Comparison of ENCODE assay signal across 18 cellular contexts in genomic region chr1:41051022-41051421, GRCh38. TPM values are rescaled to one million over a fixed set of nuclear protein-coding genes. Genes with fewer than 3 reads are reported as not detected.
DNase-seq lines count a peak whose midpoint lies in the region; ATAC-seq and TF ChIP-seq lines count a peak whose summit lies in the region.
"Had no signal": no experiment of that assay in that cellular context is flagged by ENCODE, and none has a peak within 500 bp of the region (broad histone marks: within the 10 kb centered on the region; RNA-seq: fewer than 3 reads in every experiment).

No MANE protein-coding gene starts in this region.

- H2AFZ ChIP-seq in osteoblast (ENCODE audit: low read length): no peak overlapping the region

- DNase-seq in ELR (ENCODE audit: low read depth) (peak; percentile 38), LNCaP clone FGC (ENCODE audit: low read depth) (peak; percentile 56), T-helper 17 cell (no peak), lung microvascular endothelial cell (ENCODE audit: low read depth in 2 of 2) (peak; percentile 31 to 37), osteoblast (ENCODE audit: insufficient read length, low spot score, missing footprints) (no peak), uterus (no peak), adrenal gland (no peak)
- DNase-seq in naive thymus-derived CD8-positive, alpha-beta T cell: no peak
- DNase-seq: C1 segment of cervical spinal cord; Calu3; CD4-positive, alpha-beta memory T cell; COR-L47; DMS79; EL; GF-D8; GOT3; HFFc6 had no signal

- no peaks in the 10 kb centered on the region for H3K9me3 ChIP-seq in T-helper 17 cell (ENCODE audit: control insufficient read depth, low read length, poor library complexity, severe bottlenecking)
- no peaks in the 10 kb centered on the region for H3K9me3 ChIP-seq in osteoblast (ENCODE audit: low read depth, low read length)
- no peaks in the 10 kb centered on the region for H3K9me3 ChIP-seq in uterus
- no peaks in the 10 kb centered on the region for H3K9me3 ChIP-seq in adrenal gland (replicated peaks in 1 of 3)
- H3K9me3 ChIP-seq: HAP-1 had no signal

- H3K27me3 ChIP-seq in osteoblast (ENCODE audit: insufficient read depth, low read length) (no peaks in the 10 kb centered on the region), uterus (no peaks in the 10 kb centered on the region), adrenal gland (no peaks in the 10 kb centered on the region)

- no peaks in the 10 kb centered on the region for H3K79me2 ChIP-seq in osteoblast (ENCODE audit: insufficient read depth, low read length)

- no peak overlapping the region for H3K4me2 ChIP-seq in osteoblast (ENCODE audit: insufficient read depth, low read length)

- no peak for ATAC-seq in T-helper 17 cell
- ATAC-seq in naive thymus-derived CD8-positive, alpha-beta T cell: no peak

- H3K4me1 ChIP-seq in osteoblast (ENCODE audit: insufficient read depth, low read length): peaks cover 6% of the 10 kb centered on the region
- no peaks in the 10 kb centered on the region for H3K4me1 ChIP-seq in uterus
- H3K4me1 ChIP-seq in adrenal gland (replicated peaks in 1 of 2): no peaks in the 10 kb centered on the region
- H3K4me1 ChIP-seq: HAP-1 had no signal

- H3K36me3 Mint-ChIP-seq in T-helper 17 cell (ENCODE audit: low read depth): peaks cover 8% of the 10 kb centered on the region
- peaks cover 10 to 62% (median 29%) of the 10 kb centered on the region in 3 donors for H3K36me3 Mint-ChIP-seq in naive thymus-derived CD8-positive, alpha-beta T cell

- TF ChIP-seq POLR2A in uterus (IDR thresholded peaks at IDR 0.05) (no peak), adrenal gland (IDR thresholded peaks at IDR 0.05) (no peak)

- no peaks in the 10 kb centered on the region for H3K9me3 Mint-ChIP-seq in naive thymus-derived CD8-positive, alpha-beta T cell
- H3K9me3 Mint-ChIP-seq: CD4-positive, alpha-beta memory T cell; HFFc6 had no signal

- no peak overlapping the region for H3K4me3 Mint-ChIP-seq in T-helper 17 cell
- H3K4me3 Mint-ChIP-seq in naive thymus-derived CD8-positive, alpha-beta T cell: no peak overlapping the region
- H3K4me3 Mint-ChIP-seq: HFFc6 had no signal

- H3K36me3 ChIP-seq in osteoblast (ENCODE audit: insufficient read depth, low read length) (peaks cover 19% of the 10 kb centered on the region), uterus (no peaks in the 10 kb centered on the region), adrenal gland (replicated peaks in 1 of 2) (peaks cover 0 to 17% of the 10 kb centered on the region in 2 donors)

- intact Hi-C loops in uterus (cut with DNase I; ENCODE audit: low total_unique reads) (no loop called here), adrenal gland (cut with DNase I) (no loop called here)

- WGBS in adrenal gland, 4 donors: 91 to 100% (median 99%) methylated on average over 1 of the region's 1 CpG

- no peak overlapping the region for H3K4me3 ChIP-seq in LNCaP clone FGC (ENCODE audit: low read depth, low read length)
- no peak overlapping the region for H3K4me3 ChIP-seq in osteoblast (ENCODE audit: insufficient read depth, low read length)
- no peak overlapping the region for H3K4me3 ChIP-seq in uterus
- no peak overlapping the region for H3K4me3 ChIP-seq in adrenal gland
- H3K4me3 ChIP-seq: HAP-1 had no signal

- H3K27ac Mint-ChIP-seq in T-helper 17 cell: peak overlapping the region; percentile 67
- no peak overlapping the region for H3K27ac Mint-ChIP-seq in naive thymus-derived CD8-positive, alpha-beta T cell
- H3K27ac Mint-ChIP-seq: CD4-positive, alpha-beta memory T cell; HFFc6 had no signal

- no peak for TF ChIP-seq CTCF in LNCaP clone FGC (IDR thresholded peaks at IDR 0.05; ENCODE audit: control insufficient read depth, extremely low read depth, insufficient read depth)
- no peak for TF ChIP-seq CTCF in osteoblast (IDR thresholded peaks at IDR 0.05; ENCODE audit: extremely low read depth, low read depth, low read length)
- no peak for TF ChIP-seq CTCF in uterus (IDR thresholded peaks at IDR 0.05)
- TF ChIP-seq CTCF in adrenal gland (IDR thresholded peaks at IDR 0.05): no peak

- H3K27ac ChIP-seq in osteoblast (ENCODE audit: low read depth, low read length) (no peak overlapping the region), uterus (no peak overlapping the region), adrenal gland (no peak overlapping the region)

- H3K27me3 Mint-ChIP-seq in T-helper 17 cell: no peaks in the 10 kb centered on the region
- H3K27me3 Mint-ChIP-seq in naive thymus-derived CD8-positive, alpha-beta T cell: no peaks in the 10 kb centered on the region
- H3K27me3 Mint-ChIP-seq: CD4-positive, alpha-beta memory T cell had no signal

- POLR2A ChIA-PET in naive thymus-derived CD8-positive, alpha-beta T cell (lab: Charles Lee): no interaction called here

- H3K4me1 Mint-ChIP-seq in T-helper 17 cell: peaks cover 9% of the 10 kb centered on the region
- no peaks in the 10 kb centered on the region for H3K4me1 Mint-ChIP-seq in naive thymus-derived CD8-positive, alpha-beta T cell

- H4K20me1 ChIP-seq in osteoblast (ENCODE audit: insufficient read depth, low read length): no peaks in the 10 kb centered on the region

RNA-seq across cellular contexts. Expression of gene SLFNL1, which starts 29.5 kb away (rescaled TPM):
- under 1 TPM; 0.18 to 0.22 TPM for total RNA-seq in T-helper 17 cell
- under 0.01 and 0.20 TPM in 2 replicates for total RNA-seq in lung microvascular endothelial cell
- 0.59 and 0.72 TPM in 2 replicates for total RNA-seq in osteoblast
- under 1 TPM; 0.47 to 0.65 TPM for total RNA-seq in naive thymus-derived CD8-positive, alpha-beta T cell
- polyA plus RNA-seq in naive thymus-derived CD8-positive, alpha-beta T cell: under 1 TPM; 0.12 to 0.49 (median 0.21) TPM
- total RNA-seq in uterus: 10 to 100 TPM in 1 of 4 donors, 1 to 10 TPM in 1, under 1 TPM in 1, not detected in 1; 0.83 to 31.3 (median 1.6) TPM
- total RNA-seq in adrenal gland: 1 to 10 TPM in 1 of 8 donors, under 1 TPM in 7; 0.06 to 1.1 (median 0.20) TPM
- 1 to 10 TPM in 1 of 3 donors, under 1 TPM in 1, not detected in 1; 0.47 to 1.4 TPM for polyA plus RNA-seq in adrenal gland

Comparison
In these comparisons a context has a peak if more than half of its experiments do, and no peak if none do; other contexts are left out.
1. DNase-seq: peak in ELR (single experiment), LNCaP clone FGC (single experiment) and lung microvascular endothelial cell (2 of 2); none in T-helper 17 cell (0 of 3), osteoblast (single experiment), naive thymus-derived CD8-positive, alpha-beta T cell (0 of 10), uterus (0 of 2) and adrenal gland (0 of 7).